ENCODE assay signal across 8 cellular contexts in the genomic region with DNA sequence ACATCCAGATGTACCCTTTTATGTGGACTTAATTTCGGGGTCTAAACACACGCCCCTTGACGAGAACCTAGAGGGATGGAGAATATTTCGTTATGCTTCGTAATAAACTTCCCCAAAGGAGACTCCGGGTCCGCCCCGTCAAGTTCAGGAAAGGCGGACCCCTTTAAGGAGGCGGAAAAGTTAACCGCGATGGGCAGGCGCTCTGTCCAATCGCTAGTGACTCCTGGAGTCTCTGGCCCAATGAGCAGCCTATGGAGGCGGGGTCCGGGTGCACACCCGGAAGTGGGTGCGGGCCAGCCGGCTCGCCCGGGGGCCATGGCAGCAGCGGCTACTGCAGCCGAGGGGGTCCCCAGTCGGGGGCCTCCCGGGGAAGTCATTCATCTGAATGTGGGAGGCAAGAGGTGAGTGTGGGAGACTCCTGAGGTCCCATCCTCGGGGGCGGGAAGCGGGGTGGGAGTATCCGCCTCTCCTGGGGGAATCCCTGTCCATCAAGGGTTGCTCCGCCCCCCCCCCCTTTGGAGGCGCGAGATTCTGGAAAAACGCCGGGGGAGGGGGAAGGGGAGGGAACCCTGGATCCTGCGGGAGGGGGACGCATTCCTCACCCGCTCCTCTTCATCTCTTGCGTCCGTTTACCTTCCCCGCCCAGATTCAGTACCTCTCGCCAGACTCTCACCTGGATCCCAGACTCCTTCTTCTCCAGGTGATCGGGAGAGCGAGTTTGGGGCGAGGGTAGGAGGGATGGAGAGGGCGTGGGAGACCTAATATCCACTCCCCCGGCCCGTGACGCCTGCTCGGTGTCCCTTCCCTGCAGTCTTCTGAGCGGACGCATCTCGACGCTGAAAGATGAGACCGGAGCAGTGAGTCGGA.
DNase-seq lines count a peak whose midpoint lies in the region; ATAC-seq and TF ChIP-seq lines count a peak whose summit lies in the region.

Gene SHKBP1 (plus strand): TSS at position 289 of the 867 bp plus-strand sequence. CDS start 27 bp downstream, at position 316.

- peak; percentile 95 for DNase-seq in NCI-H2196 (lab: John Stamatoyannopoulos, UW; ENCODE audit: unreplicated experiment)
- peak; percentile 95 to 96 for DNase-seq in T47D (ENCODE audit: low read depth in 1 of 2, low spot score in 1 of 2)

- in situ Hi-C loops in T47D (cut with HindIII; ENCODE audit: low pct_unique_long_range_greater_than_20kb, low sequenced_read_pairs), result no loop called here

- H3K27me3 ChIP-seq in ACC112 (ENCODE audit: insufficient read depth, low read length) (no peaks in the 10 kb centered on the region), iPS-20b (ENCODE audit: insufficient read depth, low read length) (no peaks in the 10 kb centered on the region)

- H3K4me1 ChIP-seq in ACC112 (ENCODE audit: control insufficient read depth, insufficient read depth, low read length, unreplicated experiment), result peaks cover 3% of the 10 kb centered on the region
- no peaks in the 10 kb centered on the region; the same call in 1 of the 2 replicates for H3K4me1 ChIP-seq in iPS-20b (ENCODE audit: insufficient read depth, low read length)

- no peaks in the 10 kb centered on the region for H3K79me2 ChIP-seq in ACC112 (ENCODE audit: control insufficient read depth, insufficient read depth, low read length, unreplicated experiment)

- H2AFZ ChIP-seq in ACC112 (ENCODE audit: low read length, unreplicated experiment), result peak within 1 kb of the TSS; percentile 75

- H3K27ac ChIP-seq in ACC112 (ENCODE audit: low read depth, low read length), result no peak within 1 kb of the TSS; the same call in 1 of the 2 replicates
- H3K27ac ChIP-seq in VCaP, result peak within 1 kb of the TSS; percentile 60; the same call in 1 of the 2 replicates
- peak within 1 kb of the TSS; percentile 4 for H3K27ac ChIP-seq in iPS-20b (ENCODE audit: low read length)
- H3K27ac ChIP-seq in skin epidermis, result peak within 1 kb of the TSS; percentile 60 to 97 (median 86)

- ATAC-seq in GM18870 (IDR thresholded peaks at IDR 0.05; ENCODE audit: unreplicated experiment), result peak; percentile 85
- peak; percentile 96 for ATAC-seq in HG03135 (IDR thresholded peaks at IDR 0.05; ENCODE audit: unreplicated experiment)

- no peak for TF ChIP-seq CTCF in VCaP (conservative IDR thresholded peaks at IDR 0.05)

- H3K4me3 ChIP-seq in ACC112 (ENCODE audit: low read depth, low read length) (peak within 1 kb of the TSS; percentile 96), iPS-20b (ENCODE audit: low read length) (peak within 1 kb of the TSS; percentile 77), skin epidermis (peak within 1 kb of the TSS; percentile 65 to 89 (median 72))

- H3K9ac ChIP-seq in iPS-20b (ENCODE audit: low read depth, low read length), result peak within 1 kb of the TSS; percentile 57; the same call in 1 of the 2 replicates

- H3K36me3 ChIP-seq in ACC112 (ENCODE audit: insufficient read depth, low read length), result no peaks in the 10 kb centered on the region
- peaks cover 20% of the 10 kb centered on the region for H3K36me3 ChIP-seq in iPS-20b (ENCODE audit: insufficient read depth, low read depth, low read length)

- no peaks in the 10 kb centered on the region for H3K9me3 ChIP-seq in iPS-20b (ENCODE audit: insufficient read depth, low read depth, low read length)
